In genomic region chr1:40342381-40342717, GRCh38 we compare ENCODE assay signal across 1 cellular context.
A peak's percentile ranks its signal among the peaks of the same experiment; 100 is the strongest.
TF ChIP-seq lines count a peak whose summit lies in the region.

No MANE protein-coding gene starts in this region.

TF ChIP-seq in liver, 16 proteins besides CTCF, POLR2A, EP300 and RAD21:
- peak; percentile 7 for TF ChIP-seq NR2F2 (IDR thresholded peaks at IDR 0.05)
TF ChIP-seq in liver: peak in this region for 1; not testable (repeated sequence) for 15.
